In genomic region chr19:45443462-45444317, GRCh38 we compare ENCODE assay signal across 8 cellular contexts. TPM values are rescaled to one million over a fixed set of nuclear protein-coding genes. Genes with fewer than 3 reads are reported as not detected.
DNase-seq lines count a peak whose midpoint lies in the region; ATAC-seq and FAIRE-seq lines count a peak whose summit lies in the region.

No MANE protein-coding gene starts in this region.

- H3K9me3 ChIP-seq in aorta (ENCODE audit: control insufficient read depth, low read length), result no peaks in the 10 kb centered on the region

- WGBS in aorta, 2 donors, result 1% methylated on average over 44 to 49 of the region's 49 CpGs

- FAIRE-seq in RCC 7860 (lab: Jason Lieb, UNC), result peak; percentile 30

- intact Hi-C loops in Right ventricle myocardium inferior (cut with DNase I), result loop anchor here (1.0 to 2.0 kb wide), 2 partner anchors 25 to 35 kb away; no protein-coding TSS in a partner anchor
- intact Hi-C loops in aorta (cut with DNase I), result no loop called here

- H3K27me3 ChIP-seq in aorta (ENCODE audit: control insufficient read depth in 1 of 2, insufficient read depth in 2 of 2, low read length in 1 of 2), result no peaks in the 10 kb centered on the region

- H3K4me3 ChIP-seq in aorta (ENCODE audit: low read length in 2 of 2), result peak overlapping the region; percentile 36 to 56

- ATAC-seq in Right ventricle myocardium inferior, result peak; percentile 80
- peak; percentile 91 for ATAC-seq in aorta (ENCODE audit: low FRiP score)
- no peak for ATAC-seq in GM19395 (IDR thresholded peaks at IDR 0.05; ENCODE audit: unreplicated experiment)

- peak overlapping the region; percentile 78 to 94 for H3K27ac ChIP-seq in aorta (ENCODE audit: low read depth in 1 of 2, low read length in 2 of 2)

- H3K36me3 ChIP-seq in aorta (ENCODE audit: control insufficient read depth in 1 of 2, insufficient read depth in 2 of 2, low read length in 1 of 2), result no peaks in the 10 kb centered on the region

- H3K4me1 ChIP-seq in aorta (ENCODE audit: control insufficient read depth in 1 of 2, insufficient read depth in 2 of 2, low read length in 2 of 2), result no peaks in the 10 kb centered on the region

- DNase-seq in DMS 273 (lab: John Stamatoyannopoulos, UW; ENCODE audit: unreplicated experiment) (peak; percentile 92), HPDE6-E6E7 (ENCODE audit: extremely low spot score) (peak; percentile 93), RCC 7860 (ENCODE audit: low spot score) (peak; percentile 90), amniotic epithelial cell (ENCODE audit: low read depth) (peak; percentile 79), Right ventricle myocardium inferior (ENCODE audit: missing footprints) (peak; percentile 97), occipital lobe (lab: John Stamatoyannopoulos, UW) (peak; percentile 78), aorta (peak; percentile 97 to 100)

RNA-seq across cellular contexts. Expression of gene ERCC1, which starts 20.0 kb away (rescaled TPM):
- total RNA-seq in Right ventricle myocardium inferior (166 TPM), occipital lobe (51.2 TPM), aorta (10 to 100 TPM; 61.4 to 69.9 TPM)
- 10 to 100 TPM; 44.5 to 81.7 TPM for polyA plus RNA-seq in aorta

RNA-seq across cellular contexts. Expression of gene FOSB, which starts 24.1 kb away (rescaled TPM):
- 0.32 TPM for total RNA-seq in Right ventricle myocardium inferior
- total RNA-seq in occipital lobe, result 2.2 TPM
- total RNA-seq in aorta, result 100 to 1,000 TPM in 1 of 2 donors, 1 to 10 TPM in 1; 3.1 to 754 TPM
- polyA plus RNA-seq in aorta, result 100 to 1,000 TPM in 1 of 2 donors, 10 to 100 TPM in 1; 18.4 to 105 TPM

RNA-seq across cellular contexts. Expression of gene POLR1G, which starts 37.2 kb away (rescaled TPM):
- total RNA-seq in Right ventricle myocardium inferior, result 8.5 TPM
- 5.3 TPM for total RNA-seq in occipital lobe
- total RNA-seq in aorta, result 1 to 10 TPM; 3.5 to 3.9 TPM
- polyA plus RNA-seq in aorta, result 1 to 10 TPM; 1.9 to 3.6 TPM

RNA-seq across cellular contexts. Expression of gene PPP1R13L, which starts 38.8 kb away (rescaled TPM):
- total RNA-seq in Right ventricle myocardium inferior (182 TPM), occipital lobe (not detected), aorta (10 to 100 TPM; 64.2 to 76.5 TPM)
- polyA plus RNA-seq in aorta, result 100 to 1,000 TPM in 1 of 2 donors, 10 to 100 TPM in 1; 11.1 to 153 TPM

RNA-seq across cellular contexts. Expression of gene RTN2, which starts 53.2 kb away (rescaled TPM):
- total RNA-seq in Right ventricle myocardium inferior (30.6 TPM), occipital lobe (56.8 TPM), aorta (10 to 100 TPM in 1 of 2 donors, 1 to 10 TPM in 1; 8.1 to 11.6 TPM)
- polyA plus RNA-seq in aorta, result 10 to 100 TPM in 1 of 2 donors, 1 to 10 TPM in 1; 7.0 to 13.1 TPM
